In the genomic region with DNA sequence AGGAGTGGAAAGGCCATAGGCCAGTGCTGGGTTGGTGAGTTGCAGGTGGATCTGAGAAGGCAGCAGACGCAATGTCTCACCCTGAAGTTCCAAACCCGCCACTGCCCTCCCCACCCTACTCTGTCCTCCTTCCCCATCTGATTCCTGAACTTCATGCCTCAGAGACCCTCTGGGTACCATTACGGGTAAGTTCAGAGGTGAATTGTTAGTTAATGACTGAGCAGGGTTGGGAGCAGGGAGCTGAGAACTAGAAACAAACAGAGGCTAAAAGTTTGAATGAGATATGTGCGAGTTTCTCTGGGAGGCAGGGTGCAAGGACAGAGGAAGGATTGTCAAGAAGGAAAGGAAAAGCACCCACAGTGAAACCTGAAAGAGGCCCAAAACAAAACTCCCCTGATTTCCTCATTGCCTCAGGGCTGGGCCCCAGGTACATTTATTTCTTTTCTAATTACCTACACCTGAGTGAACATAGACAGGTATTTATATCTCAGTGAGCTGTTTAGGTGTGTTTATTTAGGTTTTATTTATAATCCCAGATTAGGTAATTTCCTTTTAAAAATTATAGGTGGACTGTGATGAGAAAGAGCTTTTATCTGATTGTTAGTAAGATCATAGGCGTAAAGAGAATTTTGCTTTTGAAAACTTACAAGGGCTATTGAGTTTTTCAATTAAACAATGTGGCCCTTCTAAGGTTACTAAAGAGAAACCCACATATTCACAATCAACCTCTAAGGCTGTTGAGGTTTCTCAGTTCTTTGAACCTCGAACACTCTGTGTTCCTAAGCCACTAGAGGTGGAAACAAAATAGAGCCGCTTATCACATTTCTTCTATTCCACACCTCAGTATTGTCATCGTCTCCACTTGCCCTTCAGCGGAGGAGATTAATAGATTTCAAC, we compare ENCODE assay signal across 1 cellular context.
TF ChIP-seq lines count a peak whose summit lies in the region.

No MANE protein-coding gene starts in this region.

TF ChIP-seq in GM23338, 12 proteins besides CTCF, POLR2A, EP300 and RAD21 (continued from another document):
- TF ChIP-seq, protein P1, sequence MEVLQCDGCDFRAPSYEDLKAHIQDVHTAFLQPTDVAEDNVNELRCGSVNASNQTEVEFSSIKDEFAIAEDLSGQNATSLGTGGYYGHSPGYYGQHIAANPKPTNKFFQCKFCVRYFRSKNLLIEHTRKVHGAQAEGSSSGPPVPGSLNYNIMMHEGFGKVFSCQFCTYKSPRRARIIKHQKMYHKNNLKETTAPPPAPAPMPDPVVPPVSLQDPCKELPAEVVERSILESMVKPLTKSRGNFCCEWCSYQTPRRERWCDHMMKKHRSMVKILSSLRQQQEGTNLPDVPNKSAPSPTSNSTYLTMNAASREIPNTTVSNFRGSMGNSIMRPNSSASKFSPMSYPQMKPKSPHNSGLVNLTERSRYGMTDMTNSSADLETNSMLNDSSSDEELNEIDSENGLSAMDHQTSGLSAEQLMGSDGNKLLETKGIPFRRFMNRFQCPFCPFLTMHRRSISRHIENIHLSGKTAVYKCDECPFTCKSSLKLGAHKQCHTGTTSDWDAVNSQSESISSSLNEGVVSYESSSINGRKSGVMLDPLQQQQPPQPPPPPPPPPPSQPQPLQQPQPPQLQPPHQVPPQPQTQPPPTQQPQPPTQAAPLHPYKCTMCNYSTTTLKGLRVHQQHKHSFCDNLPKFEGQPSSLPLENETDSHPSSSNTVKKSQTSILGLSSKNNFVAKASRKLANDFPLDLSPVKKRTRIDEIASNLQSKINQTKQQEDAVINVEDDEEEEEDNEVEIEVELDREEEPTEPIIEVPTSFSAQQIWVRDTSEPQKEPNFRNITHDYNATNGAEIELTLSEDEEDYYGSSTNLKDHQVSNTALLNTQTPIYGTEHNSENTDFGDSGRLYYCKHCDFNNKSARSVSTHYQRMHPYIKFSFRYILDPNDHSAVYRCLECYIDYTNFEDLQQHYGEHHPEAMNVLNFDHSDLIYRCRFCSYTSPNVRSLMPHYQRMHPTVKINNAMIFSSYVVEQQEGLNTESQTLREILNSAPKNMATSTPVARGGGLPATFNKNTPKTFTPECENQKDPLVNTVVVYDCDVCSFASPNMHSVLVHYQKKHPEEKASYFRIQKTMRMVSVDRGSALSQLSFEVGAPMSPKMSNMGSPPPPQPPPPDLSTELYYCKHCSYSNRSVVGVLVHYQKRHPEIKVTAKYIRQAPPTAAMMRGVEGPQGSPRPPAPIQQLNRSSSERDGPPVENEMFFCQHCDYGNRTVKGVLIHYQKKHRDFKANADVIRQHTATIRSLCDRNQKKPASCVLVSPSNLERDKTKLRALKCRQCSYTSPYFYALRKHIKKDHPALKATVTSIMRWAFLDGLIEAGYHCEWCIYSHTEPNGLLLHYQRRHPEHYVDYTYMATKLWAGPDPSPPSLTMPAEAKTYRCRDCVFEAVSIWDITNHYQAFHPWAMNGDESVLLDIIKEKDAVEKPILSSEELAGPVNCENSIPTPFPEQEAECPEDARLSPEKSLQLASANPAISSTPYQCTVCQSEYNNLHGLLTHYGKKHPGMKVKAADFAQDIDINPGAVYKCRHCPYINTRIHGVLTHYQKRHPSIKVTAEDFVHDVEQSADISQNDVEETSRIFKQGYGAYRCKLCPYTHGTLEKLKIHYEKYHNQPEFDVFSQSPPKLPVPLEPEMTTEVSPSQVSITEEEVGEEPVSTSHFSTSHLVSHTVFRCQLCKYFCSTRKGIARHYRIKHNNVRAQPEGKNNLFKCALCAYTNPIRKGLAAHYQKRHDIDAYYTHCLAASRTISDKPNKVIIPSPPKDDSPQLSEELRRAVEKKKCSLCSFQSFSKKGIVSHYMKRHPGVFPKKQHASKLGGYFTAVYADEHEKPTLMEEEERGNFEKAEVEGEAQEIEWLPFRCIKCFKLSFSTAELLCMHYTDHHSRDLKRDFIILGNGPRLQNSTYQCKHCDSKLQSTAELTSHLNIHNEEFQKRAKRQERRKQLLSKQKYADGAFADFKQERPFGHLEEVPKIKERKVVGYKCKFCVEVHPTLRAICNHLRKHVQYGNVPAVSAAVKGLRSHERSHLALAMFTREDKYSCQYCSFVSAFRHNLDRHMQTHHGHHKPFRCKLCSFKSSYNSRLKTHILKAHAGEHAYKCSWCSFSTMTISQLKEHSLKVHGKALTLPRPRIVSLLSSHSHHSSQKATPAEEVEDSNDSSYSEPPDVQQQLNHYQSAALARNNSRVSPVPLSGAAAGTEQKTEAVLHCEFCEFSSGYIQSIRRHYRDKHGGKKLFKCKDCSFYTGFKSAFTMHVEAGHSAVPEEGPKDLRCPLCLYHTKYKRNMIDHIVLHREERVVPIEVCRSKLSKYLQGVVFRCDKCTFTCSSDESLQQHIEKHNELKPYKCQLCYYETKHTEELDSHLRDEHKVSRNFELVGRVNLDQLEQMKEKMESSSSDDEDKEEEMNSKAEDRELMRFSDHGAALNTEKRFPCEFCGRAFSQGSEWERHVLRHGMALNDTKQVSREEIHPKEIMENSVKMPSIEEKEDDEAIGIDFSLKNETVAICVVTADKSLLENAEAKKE (CRISPR knock-in tag; IDR thresholded peaks at IDR 0.05): no peak
- no peak for TF ChIP-seq STAT1 (IDR thresholded peaks at IDR 0.05; ENCODE audit: unreplicated experiment)
- no peak for TF ChIP-seq EZH2phosphoT487 (IDR thresholded peaks at IDR 0.05; ENCODE audit: unreplicated experiment)
- TF ChIP-seq POLR2AphosphoS5 (IDR thresholded peaks at IDR 0.05; ENCODE audit: low read depth): no peak
- no peak for TF ChIP-seq NANOG (IDR thresholded peaks at IDR 0.05; ENCODE audit: borderline replicate concordance)
- TF ChIP-seq, protein P2, sequence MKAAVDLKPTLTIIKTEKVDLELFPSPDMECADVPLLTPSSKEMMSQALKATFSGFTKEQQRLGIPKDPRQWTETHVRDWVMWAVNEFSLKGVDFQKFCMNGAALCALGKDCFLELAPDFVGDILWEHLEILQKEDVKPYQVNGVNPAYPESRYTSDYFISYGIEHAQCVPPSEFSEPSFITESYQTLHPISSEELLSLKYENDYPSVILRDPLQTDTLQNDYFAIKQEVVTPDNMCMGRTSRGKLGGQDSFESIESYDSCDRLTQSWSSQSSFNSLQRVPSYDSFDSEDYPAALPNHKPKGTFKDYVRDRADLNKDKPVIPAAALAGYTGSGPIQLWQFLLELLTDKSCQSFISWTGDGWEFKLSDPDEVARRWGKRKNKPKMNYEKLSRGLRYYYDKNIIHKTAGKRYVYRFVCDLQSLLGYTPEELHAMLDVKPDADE (IDR thresholded peaks at IDR 0.05): no peak
TF ChIP-seq in GM23338: peak in this region for 0.
